In the genomic region with DNA sequence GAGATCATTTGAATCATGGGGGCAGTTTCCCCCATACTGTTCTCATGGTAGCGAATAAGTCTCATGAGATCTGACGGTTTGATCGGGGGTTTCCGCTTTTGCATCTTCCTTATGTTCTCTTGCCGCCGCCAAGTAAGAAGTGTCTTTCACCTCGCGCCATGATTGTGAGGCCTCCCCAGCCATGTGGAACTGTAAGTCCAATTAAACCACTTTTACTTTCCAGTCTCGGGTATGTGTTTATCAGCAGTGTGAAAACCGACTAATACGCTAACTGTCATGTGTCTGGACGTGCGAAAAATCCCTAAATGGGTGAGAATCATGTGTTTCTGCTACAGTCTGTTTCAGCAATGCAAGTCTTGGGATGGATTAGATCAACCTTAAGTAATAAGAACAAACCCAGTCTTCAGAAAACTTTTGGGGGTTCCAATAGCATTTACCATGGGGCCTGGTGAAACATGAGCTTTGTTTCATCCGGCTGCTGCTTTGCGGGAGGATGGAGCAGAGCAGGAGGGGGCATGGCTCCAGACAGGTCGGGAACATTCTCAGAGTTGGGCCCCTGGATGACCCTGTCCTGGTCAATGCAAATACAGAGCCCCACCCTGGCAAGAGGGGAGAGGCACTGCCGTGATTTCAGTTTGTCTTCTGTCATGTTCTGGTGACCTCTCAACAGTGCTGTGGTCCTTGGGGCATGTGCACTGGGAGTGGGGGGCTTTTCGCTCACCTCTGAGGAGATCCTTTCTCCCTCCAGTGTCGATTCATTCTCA, we compare ENCODE assay signal across 1 cellular context.
TF ChIP-seq lines count a peak whose summit lies in the region.

No MANE protein-coding gene starts in this region.

TF ChIP-seq in GM12878, 131 proteins besides CTCF, POLR2A, EP300 and RAD21 (continued from another document):
- TF ChIP-seq, protein P1, sequence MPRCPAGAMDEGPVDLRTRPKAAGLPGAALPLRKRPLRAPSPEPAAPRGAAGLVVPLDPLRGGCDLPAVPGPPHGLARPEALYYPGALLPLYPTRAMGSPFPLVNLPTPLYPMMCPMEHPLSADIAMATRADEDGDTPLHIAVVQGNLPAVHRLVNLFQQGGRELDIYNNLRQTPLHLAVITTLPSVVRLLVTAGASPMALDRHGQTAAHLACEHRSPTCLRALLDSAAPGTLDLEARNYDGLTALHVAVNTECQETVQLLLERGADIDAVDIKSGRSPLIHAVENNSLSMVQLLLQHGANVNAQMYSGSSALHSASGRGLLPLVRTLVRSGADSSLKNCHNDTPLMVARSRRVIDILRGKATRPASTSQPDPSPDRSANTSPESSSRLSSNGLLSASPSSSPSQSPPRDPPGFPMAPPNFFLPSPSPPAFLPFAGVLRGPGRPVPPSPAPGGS (IDR thresholded peaks at IDR 0.05; ENCODE audit: borderline replicate concordance, insufficient read depth, low read depth, low read length, poor library complexity, severe bottlenecking) = peak; percentile 86
- TF ChIP-seq PAX8 (IDR thresholded peaks at IDR 0.05) = 0 out of 2 replicates have a peak, but pooled peaks have one; percentile 48
- peak; percentile 87 for TF ChIP-seq PAX5 (IDR thresholded peaks at IDR 0.05; ENCODE audit: borderline replicate concordance, low read depth, low read length)
- TF ChIP-seq TCF12 (IDR thresholded peaks at IDR 0.05; ENCODE audit: low read depth, low read length) = peak; percentile 70; the same call in 1 of the 2 replicates
- TF ChIP-seq RB1 (IDR thresholded peaks at IDR 0.05; ENCODE audit: borderline replicate concordance) = 0 out of 2 replicates have a peak, but pooled peaks have one; percentile 17
- TF ChIP-seq, protein P2, sequence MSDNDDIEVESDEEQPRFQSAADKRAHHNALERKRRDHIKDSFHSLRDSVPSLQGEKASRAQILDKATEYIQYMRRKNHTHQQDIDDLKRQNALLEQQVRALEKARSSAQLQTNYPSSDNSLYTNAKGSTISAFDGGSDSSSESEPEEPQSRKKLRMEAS (IDR thresholded peaks at IDR 0.05; ENCODE audit: low read depth, low read length) = peak; percentile 64
- peak; percentile 76; the same call in 1 of the 2 replicates for TF ChIP-seq FOXM1 (IDR thresholded peaks at IDR 0.05; ENCODE audit: low read depth, low read length)
- peak; percentile 8; the same call in 1 of the 2 replicates for TF ChIP-seq CREB1 (IDR thresholded peaks at IDR 0.05; ENCODE audit: low read depth)
- TF ChIP-seq DPF2 (IDR thresholded peaks at IDR 0.05) = peak; percentile 75; the same call in 1 of the 2 replicates
- TF ChIP-seq, protein P3, sequence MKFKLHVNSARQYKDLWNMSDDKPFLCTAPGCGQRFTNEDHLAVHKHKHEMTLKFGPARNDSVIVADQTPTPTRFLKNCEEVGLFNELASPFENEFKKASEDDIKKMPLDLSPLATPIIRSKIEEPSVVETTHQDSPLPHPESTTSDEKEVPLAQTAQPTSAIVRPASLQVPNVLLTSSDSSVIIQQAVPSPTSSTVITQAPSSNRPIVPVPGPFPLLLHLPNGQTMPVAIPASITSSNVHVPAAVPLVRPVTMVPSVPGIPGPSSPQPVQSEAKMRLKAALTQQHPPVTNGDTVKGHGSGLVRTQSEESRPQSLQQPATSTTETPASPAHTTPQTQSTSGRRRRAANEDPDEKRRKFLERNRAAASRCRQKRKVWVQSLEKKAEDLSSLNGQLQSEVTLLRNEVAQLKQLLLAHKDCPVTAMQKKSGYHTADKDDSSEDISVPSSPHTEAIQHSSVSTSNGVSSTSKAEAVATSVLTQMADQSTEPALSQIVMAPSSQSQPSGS (IDR thresholded peaks at IDR 0.05; ENCODE audit: low read length) = peak; percentile 94
- peak; percentile 67; the same call in 1 of the 2 replicates for TF ChIP-seq TBL1XR1 (IDR thresholded peaks at IDR 0.05; ENCODE audit: low read depth, low read length)
- TF ChIP-seq SREBF1 (IDR thresholded peaks at IDR 0.05; ENCODE audit: low read length) = no peak
- 0 out of 2 replicates have a peak, but pooled peaks have one; percentile 38 for TF ChIP-seq ZNF24 (IDR thresholded peaks at IDR 0.05)
- TF ChIP-seq NR2F1 (conservative IDR thresholded peaks at IDR 0.05) = peak; percentile 63; the same call in 1 of the 2 replicates
- TF ChIP-seq SMC3 (IDR thresholded peaks at IDR 0.05; ENCODE audit: borderline replicate concordance, low read length) = peak; percentile 3; the same call in 1 of the 2 replicates
- TF ChIP-seq, protein P4, sequence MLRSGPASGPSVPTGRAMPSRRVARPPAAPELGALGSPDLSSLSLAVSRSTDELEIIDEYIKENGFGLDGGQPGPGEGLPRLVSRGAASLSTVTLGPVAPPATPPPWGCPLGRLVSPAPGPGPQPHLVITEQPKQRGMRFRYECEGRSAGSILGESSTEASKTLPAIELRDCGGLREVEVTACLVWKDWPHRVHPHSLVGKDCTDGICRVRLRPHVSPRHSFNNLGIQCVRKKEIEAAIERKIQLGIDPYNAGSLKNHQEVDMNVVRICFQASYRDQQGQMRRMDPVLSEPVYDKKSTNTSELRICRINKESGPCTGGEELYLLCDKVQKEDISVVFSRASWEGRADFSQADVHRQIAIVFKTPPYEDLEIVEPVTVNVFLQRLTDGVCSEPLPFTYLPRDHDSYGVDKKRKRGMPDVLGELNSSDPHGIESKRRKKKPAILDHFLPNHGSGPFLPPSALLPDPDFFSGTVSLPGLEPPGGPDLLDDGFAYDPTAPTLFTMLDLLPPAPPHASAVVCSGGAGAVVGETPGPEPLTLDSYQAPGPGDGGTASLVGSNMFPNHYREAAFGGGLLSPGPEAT (IDR thresholded peaks at IDR 0.05; ENCODE audit: low read depth) = peak; percentile 99
- peak; percentile 96 for TF ChIP-seq NBN (IDR thresholded peaks at IDR 0.05)
- 0 out of 2 replicates have a peak, but pooled peaks have one; percentile 11 for TF ChIP-seq HDGF (IDR thresholded peaks at IDR 0.05)
- peak; percentile 65; the same call in 1 of the 2 replicates for TF ChIP-seq BCL11A (IDR thresholded peaks at IDR 0.05; ENCODE audit: low read depth, low read length)
- peak; percentile 64; the same call in 1 of the 2 replicates for TF ChIP-seq CBX5 (IDR thresholded peaks at IDR 0.05; ENCODE audit: low read depth)
- no peak for TF ChIP-seq ZZZ3 (IDR thresholded peaks at IDR 0.05; ENCODE audit: control insufficient read depth, insufficient read length, low read depth)
TF ChIP-seq in GM12878: peak in this region for 63.
